ENCODE assay signal across 16 cellular contexts in genomic region chr17:54902611-54903010, GRCh38.
"Had no signal": no experiment of that assay in that cellular context is flagged by ENCODE, and none has a peak within 500 bp of the region (broad histone marks: within the 10 kb centered on the region; RNA-seq: fewer than 3 reads in every experiment).

No MANE protein-coding gene starts in this region.

- H3K27ac Mint-ChIP-seq: activated CD4-positive, alpha-beta memory T cell treated with anti-CD3 and anti-CD28 coated beads, Interleukin-2, amount 10 ng/mL, durations not matched to agents 7 days and 5 days; activated CD4-positive, alpha-beta T cell treated with anti-CD3 and anti-CD28 coated beads, Interleukin-2, amount 10 ng/mL, durations not matched to agents 24 days and 14 days; activated naive CD8-positive, alpha-beta T cell treated with anti-CD3 and anti-CD28 coated beads, Interleukin-2, amount 50 U/mL, for 24 hours; dendritic cell treated with granulocyte-macrophage colony-stimulating factor and Interleukin-4, amounts not matched to agents 40 ng/mL and 50 ng/mL, for 4 days; nephron progenitor cell; T-helper 17 cell had no signal

- H3K9me3 Mint-ChIP-seq: activated CD4-positive, alpha-beta memory T cell treated with anti-CD3 and anti-CD28 coated beads, Interleukin-2, amount 10 ng/mL, durations not matched to agents 7 days and 5 days; activated CD4-positive, alpha-beta T cell treated with anti-CD3 and anti-CD28 coated beads, Interleukin-2, amount 10 ng/mL, durations not matched to agents 24 days and 14 days; activated naive CD8-positive, alpha-beta T cell treated with anti-CD3 and anti-CD28 coated beads, Interleukin-2, amount 50 U/mL, for 24 hours; dendritic cell treated with granulocyte-macrophage colony-stimulating factor and Interleukin-4, amounts not matched to agents 40 ng/mL and 50 ng/mL, for 4 days; nephron progenitor cell had no signal

- H3K4me3 Mint-ChIP-seq: activated CD4-positive, alpha-beta memory T cell treated with anti-CD3 and anti-CD28 coated beads, Interleukin-2, amount 10 ng/mL, durations not matched to agents 7 days and 5 days; activated CD4-positive, alpha-beta T cell treated with anti-CD3 and anti-CD28 coated beads, Interleukin-2, amount 10 ng/mL, durations not matched to agents 24 days and 14 days; activated naive CD8-positive, alpha-beta T cell treated with anti-CD3 and anti-CD28 coated beads, Interleukin-2, amount 50 U/mL, for 24 hours; dendritic cell treated with granulocyte-macrophage colony-stimulating factor and Interleukin-4, amounts not matched to agents 40 ng/mL and 50 ng/mL, for 4 days; T-helper 17 cell had no signal

- DNase-seq: activated CD4-positive, alpha-beta memory T cell treated with anti-CD3 and anti-CD28 coated beads, Interleukin-2, amount 10 ng/mL, durations not matched to agents 7 days and 5 days; activated CD4-positive, alpha-beta T cell treated with anti-CD3 and anti-CD28 coated beads, Interleukin-2, amount 10 ng/mL, durations not matched to agents 24 days and 14 days; activated gamma-delta T cell; activated naive CD4-positive, alpha-beta T cell treated with anti-CD3 and anti-CD28 coated beads, Interleukin-2, amount 50 U/mL, for 16 hours; activated naive CD8-positive, alpha-beta T cell treated with anti-CD3 and anti-CD28 coated beads, Interleukin-2, amount 50 U/mL, for 24 hours; effector CD8-positive, alpha-beta T cell; foreskin melanocyte; hippocampal formation; nephron progenitor cell; stimulated activated CD4-positive, alpha-beta T cell treated with anti-CD3 and anti-CD28 coated beads, Interleukin-4, amount 100 ng/mL, for 1 hour; stimulated activated naive CD4-positive, alpha-beta T cell; T-helper 17 cell; trophoblast cell; uterus had no signal

- ATAC-seq: activated CD4-positive, CD25-positive, alpha-beta regulatory T cell treated with anti-CD3 and anti-CD28 coated beads, Interleukin-2, amount 50 U/mL, for 24 hours; activated naive CD8-positive, alpha-beta T cell treated with anti-CD3 and anti-CD28 coated beads, Interleukin-2, amount 50 U/mL, for 24 hours; T-helper 17 cell had no signal
